In the genomic region with DNA sequence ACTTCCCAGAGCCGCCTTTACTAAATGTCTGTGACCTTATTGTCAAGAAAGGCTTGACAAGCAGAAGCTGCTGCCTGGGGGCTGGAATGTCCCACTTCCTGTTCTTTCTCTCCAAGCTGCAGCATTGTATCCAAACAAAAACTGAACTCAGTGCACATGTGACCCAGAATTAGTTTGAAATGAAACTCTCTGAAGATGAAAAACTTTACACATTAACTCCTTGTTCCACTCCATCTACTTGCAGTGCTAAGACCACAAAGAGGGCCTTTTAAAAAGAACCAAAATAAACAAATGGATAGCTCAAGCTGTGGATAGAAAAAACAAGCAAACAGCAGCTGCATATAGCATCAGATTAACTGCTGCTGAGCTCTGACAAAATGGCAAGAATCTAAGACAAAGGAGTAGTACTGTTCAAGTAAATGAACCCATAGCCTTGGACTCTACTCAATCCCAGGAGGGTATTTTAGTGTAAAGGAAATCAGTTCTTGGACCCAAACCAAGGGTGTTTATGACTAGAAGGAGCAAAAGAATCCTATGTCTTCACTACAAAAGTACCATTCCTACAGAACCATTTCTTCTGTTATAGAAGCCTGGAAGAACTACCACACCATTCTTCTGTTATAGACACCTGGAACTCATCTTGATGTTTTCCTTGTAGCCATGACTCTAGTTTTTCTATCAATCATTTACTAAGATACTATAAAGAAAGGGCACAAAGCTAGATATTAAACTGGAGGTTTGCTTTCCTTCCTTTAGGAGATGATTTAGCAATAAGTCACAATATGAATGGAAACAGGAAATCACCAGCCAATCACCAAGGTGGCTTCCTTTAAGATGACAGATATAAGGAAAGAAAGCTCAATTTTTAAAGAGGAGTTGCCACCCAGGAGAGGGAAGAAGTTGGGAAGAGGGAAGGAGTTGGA, we compare ENCODE assay signal across 8 cellular contexts.
DNase-seq lines count a peak whose midpoint lies in the region; ATAC-seq and TF ChIP-seq lines count a peak whose summit lies in the region.

No MANE protein-coding gene starts in this region.

- in situ Hi-C loops in GM13976 (cut with MboI; ENCODE audit: low sequenced_read_pairs, unreplicated experiment): no loop called here

- H3K4me1 Mint-ChIP-seq in activated naive CD4-positive, alpha-beta T cell treated with anti-CD3 and anti-CD28 coated beads for 36 hours (ENCODE audit: low read depth): peaks cover 3% of the 10 kb centered on the region

- H3K36me3 ChIP-seq in SK-N-MC (ENCODE audit: insufficient read depth, low read length): no peaks in the 10 kb centered on the region

- ATAC-seq in GM19043 (IDR thresholded peaks at IDR 0.05; ENCODE audit: low read depth, unreplicated experiment) (peak; percentile 80), HG02870 (IDR thresholded peaks at IDR 0.05; ENCODE audit: unreplicated experiment) (peak; percentile 47)

- peaks cover 3% of the 10 kb centered on the region for H3K27me3 Mint-ChIP-seq in activated naive CD4-positive, alpha-beta T cell treated with anti-CD3 and anti-CD28 coated beads for 36 hours (ENCODE audit: low read depth)

- peak overlapping the region; percentile 65 for H3K4me3 ChIP-seq in SK-N-MC

- H3K27ac ChIP-seq in SK-N-MC: peak overlapping the region; percentile 96

- no peak overlapping the region for H3K4me3 Mint-ChIP-seq in activated naive CD4-positive, alpha-beta T cell treated with anti-CD3 and anti-CD28 coated beads for 36 hours

- no peaks in the 10 kb centered on the region for H3K9me3 ChIP-seq in SK-N-MC (ENCODE audit: low read depth, low read length)

- TF ChIP-seq CTCF in GM13976 (IDR thresholded peaks at IDR 0.05; ENCODE audit: borderline replicate concordance, control extremely low read depth, extremely low read depth, insufficient read depth, missing control alignments): no peak

- H3K27ac Mint-ChIP-seq in activated naive CD4-positive, alpha-beta T cell treated with anti-CD3 and anti-CD28 coated beads for 36 hours: no peak overlapping the region

- no peaks in the 10 kb centered on the region for H3K9me3 Mint-ChIP-seq in activated naive CD4-positive, alpha-beta T cell treated with anti-CD3 and anti-CD28 coated beads for 36 hours

- intact Hi-C loops in activated naive CD4-positive, alpha-beta T cell treated with anti-CD3 and anti-CD28 coated beads for 36 hours (cut with micrococcal nuclease): no loop called here

- H3K36me3 Mint-ChIP-seq in activated naive CD4-positive, alpha-beta T cell treated with anti-CD3 and anti-CD28 coated beads for 36 hours (ENCODE audit: low read depth): no peaks in the 10 kb centered on the region

- peak overlapping the region; percentile 13 for H3K9ac ChIP-seq in SK-N-MC (ENCODE audit: insufficient read length)

- CTCF ChIA-PET in activated naive CD4-positive, alpha-beta T cell treated with anti-CD3 and anti-CD28 coated beads for 36 hours (lab: Charles Lee): interaction anchor here (0.6 kb wide), 1 partner anchor 23 kb away, joined by 3 read pairs; no protein-coding TSS in a partner anchor

- DNase-seq in SK-N-MC (ENCODE audit: low read depth, low spot score) (peak; percentile 93), myocyte (ENCODE audit: low read depth) (peak; percentile 46), GM13976 (ENCODE audit: low spot score) (no peak), SW 1271 (lab: John Stamatoyannopoulos, UW) (no peak), T-helper 1 cell (no peak)
- no peak for DNase-seq in activated naive CD4-positive, alpha-beta T cell treated with anti-CD3 and anti-CD28 coated beads for 36 hours

Comparison
In these comparisons a context has a peak if more than half of its experiments do, and no peak if none do; other contexts are left out.
1. DNase-seq: peak in SK-N-MC (single experiment) and myocyte (single experiment); none in GM13976 (single experiment), activated naive CD4-positive, alpha-beta T cell treated with anti-CD3 and anti-CD28 coated beads for 36 hours (single experiment), SW 1271 (0 of 2) and T-helper 1 cell (0 of 5).